ENCODE assay signal across 6 cellular contexts in genomic region chr4:155012469-155012868, GRCh38.
"Had no signal": no experiment of that assay in that cellular context is flagged by ENCODE, and none has a peak within 500 bp of the region (broad histone marks: within the 10 kb centered on the region; RNA-seq: fewer than 3 reads in every experiment).

No MANE protein-coding gene starts in this region.

- DNase-seq: IMR-90, KBM-7, KG1 had no signal

- ATAC-seq: HepG2, K562 had no signal

- H3K27ac ChIP-seq: HL-60 had no signal

- H3K4me3 ChIP-seq: K562 had no signal
